In the genomic region with DNA sequence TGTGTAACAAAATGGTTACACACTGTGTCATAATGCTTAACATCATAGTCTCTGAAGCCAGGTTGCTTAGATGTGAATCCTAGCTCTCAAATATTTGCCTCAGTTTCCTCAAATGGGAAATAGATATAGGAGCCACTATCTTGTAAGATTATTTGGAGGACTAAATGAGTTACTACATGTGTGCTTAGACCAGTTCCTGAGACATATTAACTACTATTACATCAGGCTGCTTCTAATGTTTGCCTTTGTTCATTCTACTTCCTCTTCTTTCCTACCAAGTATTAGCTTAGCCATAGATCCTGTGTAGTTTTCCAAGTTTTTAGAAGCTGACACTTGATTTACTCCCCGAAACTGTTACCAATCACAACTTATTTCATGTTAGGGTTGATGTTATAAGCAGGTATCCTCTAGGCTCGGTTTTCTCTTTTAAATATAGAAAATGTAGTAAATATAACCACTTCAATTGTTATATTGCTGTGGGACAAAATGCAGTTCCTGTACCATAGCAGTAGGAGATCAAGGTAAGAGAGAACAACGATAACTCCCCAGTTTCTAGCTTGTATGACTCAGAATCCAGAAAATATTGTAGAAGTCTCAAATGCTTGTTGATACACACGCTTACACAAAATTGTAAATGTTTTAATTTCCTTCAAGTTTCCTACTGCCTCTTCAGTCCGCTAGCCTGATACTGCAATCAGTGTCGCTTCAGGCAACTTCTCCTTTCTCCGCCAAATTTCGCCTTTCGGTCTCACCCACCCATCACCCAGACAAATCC, we compare ENCODE assay signal across 2 cellular contexts.
TF ChIP-seq lines count a peak whose summit lies in the region.

No MANE protein-coding gene starts in this region.

TF ChIP-seq in HCT116, 20 proteins besides CTCF, POLR2A, EP300 and RAD21 (continued from another document):
- TF ChIP-seq, protein P1, sequence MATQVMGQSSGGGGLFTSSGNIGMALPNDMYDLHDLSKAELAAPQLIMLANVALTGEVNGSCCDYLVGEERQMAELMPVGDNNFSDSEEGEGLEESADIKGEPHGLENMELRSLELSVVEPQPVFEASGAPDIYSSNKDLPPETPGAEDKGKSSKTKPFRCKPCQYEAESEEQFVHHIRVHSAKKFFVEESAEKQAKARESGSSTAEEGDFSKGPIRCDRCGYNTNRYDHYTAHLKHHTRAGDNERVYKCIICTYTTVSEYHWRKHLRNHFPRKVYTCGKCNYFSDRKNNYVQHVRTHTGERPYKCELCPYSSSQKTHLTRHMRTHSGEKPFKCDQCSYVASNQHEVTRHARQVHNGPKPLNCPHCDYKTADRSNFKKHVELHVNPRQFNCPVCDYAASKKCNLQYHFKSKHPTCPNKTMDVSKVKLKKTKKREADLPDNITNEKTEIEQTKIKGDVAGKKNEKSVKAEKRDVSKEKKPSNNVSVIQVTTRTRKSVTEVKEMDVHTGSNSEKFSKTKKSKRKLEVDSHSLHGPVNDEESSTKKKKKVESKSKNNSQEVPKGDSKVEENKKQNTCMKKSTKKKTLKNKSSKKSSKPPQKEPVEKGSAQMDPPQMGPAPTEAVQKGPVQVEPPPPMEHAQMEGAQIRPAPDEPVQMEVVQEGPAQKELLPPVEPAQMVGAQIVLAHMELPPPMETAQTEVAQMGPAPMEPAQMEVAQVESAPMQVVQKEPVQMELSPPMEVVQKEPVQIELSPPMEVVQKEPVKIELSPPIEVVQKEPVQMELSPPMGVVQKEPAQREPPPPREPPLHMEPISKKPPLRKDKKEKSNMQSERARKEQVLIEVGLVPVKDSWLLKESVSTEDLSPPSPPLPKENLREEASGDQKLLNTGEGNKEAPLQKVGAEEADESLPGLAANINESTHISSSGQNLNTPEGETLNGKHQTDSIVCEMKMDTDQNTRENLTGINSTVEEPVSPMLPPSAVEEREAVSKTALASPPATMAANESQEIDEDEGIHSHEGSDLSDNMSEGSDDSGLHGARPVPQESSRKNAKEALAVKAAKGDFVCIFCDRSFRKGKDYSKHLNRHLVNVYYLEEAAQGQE (IDR thresholded peaks at IDR 0.05; ENCODE audit: low read depth), result no peak

TF ChIP-seq in neural cell, 6 proteins besides CTCF, POLR2A, EP300 and RAD21:
- TF ChIP-seq, protein P1 (IDR thresholded peaks at IDR 0.05; ENCODE audit: borderline replicate concordance), result no peak
- TF ChIP-seq EZH2 (IDR thresholded peaks at IDR 0.05; ENCODE audit: borderline replicate concordance, insufficient read depth, low read length, poor library complexity, severe bottlenecking) (no peak), POLR2AphosphoS5 (IDR thresholded peaks at IDR 0.05) (no peak), TAF1 (IDR thresholded peaks at IDR 0.05; ENCODE audit: low read depth) (no peak), SMC3 (conservative IDR thresholded peaks at IDR 0.05; ENCODE audit: poor library complexity) (no peak), MXI1 (conservative IDR thresholded peaks at IDR 0.05; ENCODE audit: poor library complexity, severe bottlenecking) (no peak)
